8 cellular contexts compared by ENCODE assay signal in genomic region chr13:29707876-29708543, GRCh38.
DNase-seq lines count a peak whose midpoint lies in the region; ATAC-seq and TF ChIP-seq lines count a peak whose summit lies in the region.

No MANE protein-coding gene starts in this region.

- no peaks in the 10 kb centered on the region for H3K9me3 Mint-ChIP-seq in CD4-positive, CD25-positive, alpha-beta regulatory T cell
- H3K9me3 Mint-ChIP-seq in activated CD8-positive, alpha-beta T cell treated with anti-CD3 and anti-CD28 coated beads, Interleukin-2, amount 10 ng/mL, durations not matched to agents 7 days and 5 days (ENCODE audit: insufficient read depth) = no peaks in the 10 kb centered on the region
- H3K9me3 Mint-ChIP-seq in osteocyte (ENCODE audit: unreplicated experiment) = no peaks in the 10 kb centered on the region

- POLR2A ChIA-PET in activated CD8-positive, alpha-beta T cell treated with anti-CD3 and anti-CD28 coated beads, Interleukin-2, amount 10 ng/mL, durations not matched to agents 7 days and 5 days (lab: Charles Lee) = no interaction called here

- ATAC-seq in CD4-positive, CD25-positive, alpha-beta regulatory T cell (ENCODE audit: low read depth in 2 of 2) = peak in 1 of 2 donors; percentile 72
- ATAC-seq in GM21390 (IDR thresholded peaks at IDR 0.05; ENCODE audit: unreplicated experiment) (peak; percentile 69), GM19467 (IDR thresholded peaks at IDR 0.05; ENCODE audit: unreplicated experiment) (no peak)
- peak; percentile 78 for ATAC-seq in activated CD8-positive, alpha-beta T cell treated with anti-CD3 and anti-CD28 coated beads, Interleukin-2, amount 10 ng/mL, durations not matched to agents 7 days and 5 days

- no peaks in the 10 kb centered on the region for H3K36me3 Mint-ChIP-seq in CD4-positive, CD25-positive, alpha-beta regulatory T cell
- no peaks in the 10 kb centered on the region for H3K36me3 Mint-ChIP-seq in activated CD8-positive, alpha-beta T cell treated with anti-CD3 and anti-CD28 coated beads, Interleukin-2, amount 10 ng/mL, durations not matched to agents 7 days and 5 days (ENCODE audit: low read depth)
- no peaks in the 10 kb centered on the region for H3K36me3 Mint-ChIP-seq in osteocyte (ENCODE audit: unreplicated experiment)

- H3K27me3 ChIP-seq in CD4-positive, CD25-positive, alpha-beta regulatory T cell (ENCODE audit: control insufficient read depth, insufficient read depth, low read length) = no peaks in the 10 kb centered on the region
- no peaks in the 10 kb centered on the region for H3K27me3 ChIP-seq in esophagus muscularis mucosa

- DNase-seq in CD4-positive, CD25-positive, alpha-beta regulatory T cell = peak in 2 of 3 donors; percentile 40 to 50
- peak; percentile 26 for DNase-seq in NCI-H526 treated with DMSO at 0.1 percent for 48 hours (lab: John Stamatoyannopoulos, UW)
- peak; percentile 46 for DNase-seq in activated CD8-positive, alpha-beta T cell treated with anti-CD3 and anti-CD28 coated beads, Interleukin-2, amount 10 ng/mL, durations not matched to agents 7 days and 5 days
- DNase-seq in esophagus muscularis mucosa (ENCODE audit: extremely low spot score) = no peak
- no peak for DNase-seq in osteocyte (ENCODE audit: extremely low spot score, unreplicated experiment)
- DNase-seq in NCI-H187 treated with DMSO at 0.1 percent for 48 hours (lab: John Stamatoyannopoulos, UW) = no peak

- WGBS in esophagus muscularis mucosa = 70% methylated on average over 7 of the region's 7 CpGs

- peaks cover 39% of the 10 kb centered on the region for H3K27me3 Mint-ChIP-seq in CD4-positive, CD25-positive, alpha-beta regulatory T cell
- H3K27me3 Mint-ChIP-seq in activated CD8-positive, alpha-beta T cell treated with anti-CD3 and anti-CD28 coated beads, Interleukin-2, amount 10 ng/mL, durations not matched to agents 7 days and 5 days (ENCODE audit: low read depth) = peaks cover 17% of the 10 kb centered on the region
- H3K27me3 Mint-ChIP-seq in osteocyte (ENCODE audit: unreplicated experiment) = no peaks in the 10 kb centered on the region

- H3K36me3 ChIP-seq in CD4-positive, CD25-positive, alpha-beta regulatory T cell (ENCODE audit: control insufficient read depth, insufficient read depth, low read length) = no peaks in the 10 kb centered on the region
- no peaks in the 10 kb centered on the region for H3K36me3 ChIP-seq in esophagus muscularis mucosa

- intact Hi-C loops in esophagus muscularis mucosa (cut with DNase I) = loop anchor here (10.0 kb wide), 1 partner anchor 203 kb away; no protein-coding TSS in a partner anchor

- TF ChIP-seq CTCF in esophagus muscularis mucosa (IDR thresholded peaks at IDR 0.05) (peak; percentile 30 to 38 (median 35)), osteocyte (IDR thresholded peaks at IDR 0.05) (peak; percentile 62)

- no peaks in the 10 kb centered on the region for H3K4me1 Mint-ChIP-seq in CD4-positive, CD25-positive, alpha-beta regulatory T cell
- H3K4me1 Mint-ChIP-seq in activated CD8-positive, alpha-beta T cell treated with anti-CD3 and anti-CD28 coated beads, Interleukin-2, amount 10 ng/mL, durations not matched to agents 7 days and 5 days (ENCODE audit: low read depth) = no peaks in the 10 kb centered on the region
- peaks cover 34% of the 10 kb centered on the region for H3K4me1 Mint-ChIP-seq in osteocyte (ENCODE audit: unreplicated experiment)

- CTCF ChIA-PET in activated CD8-positive, alpha-beta T cell treated with anti-CD3 and anti-CD28 coated beads, Interleukin-2, amount 10 ng/mL, durations not matched to agents 7 days and 5 days (lab: Charles Lee) = interaction anchor here (0.6 to 3.5 kb wide), 6 partner anchors 19 to 253 kb away, joined by 3 to 28 read pairs (median 3); no protein-coding TSS in a partner anchor

- no peaks in the 10 kb centered on the region for H3K9me3 ChIP-seq in CD4-positive, CD25-positive, alpha-beta regulatory T cell (ENCODE audit: control insufficient read depth in 2 of 2, low read length in 2 of 2)
- peaks cover 0 to 6% (median 0%) of the 10 kb centered on the region in 4 donors for H3K9me3 ChIP-seq in esophagus muscularis mucosa

- H3K4me3 Mint-ChIP-seq in CD4-positive, CD25-positive, alpha-beta regulatory T cell = no peak overlapping the region
- H3K4me3 Mint-ChIP-seq in activated CD8-positive, alpha-beta T cell treated with anti-CD3 and anti-CD28 coated beads, Interleukin-2, amount 10 ng/mL, durations not matched to agents 7 days and 5 days = no peak overlapping the region
- H3K4me3 Mint-ChIP-seq in osteocyte (ENCODE audit: unreplicated experiment) = no peak overlapping the region

- TF ChIP-seq POLR2A in esophagus muscularis mucosa (IDR thresholded peaks at IDR 0.05; ENCODE audit: low read depth) = no peak

- no peaks in the 10 kb centered on the region for H3K4me1 ChIP-seq in CD4-positive, CD25-positive, alpha-beta regulatory T cell (ENCODE audit: control insufficient read depth, insufficient read depth, low read length, poor library complexity, severe bottlenecking)
- no peaks in the 10 kb centered on the region for H3K4me1 ChIP-seq in esophagus muscularis mucosa

- no peak overlapping the region for H3K27ac ChIP-seq in CD4-positive, CD25-positive, alpha-beta regulatory T cell (ENCODE audit: insufficient read depth, low read length, poor library complexity, severe bottlenecking)
- H3K27ac ChIP-seq in esophagus muscularis mucosa (replicated peaks in 1 of 4) = no peak overlapping the region

- TF ChIP-seq EP300 in esophagus muscularis mucosa (IDR thresholded peaks at IDR 0.05) = no peak

- H3K27ac Mint-ChIP-seq in CD4-positive, CD25-positive, alpha-beta regulatory T cell = no peak overlapping the region
- H3K27ac Mint-ChIP-seq in activated CD8-positive, alpha-beta T cell treated with anti-CD3 and anti-CD28 coated beads, Interleukin-2, amount 10 ng/mL, durations not matched to agents 7 days and 5 days = no peak overlapping the region
- no peak overlapping the region for H3K27ac Mint-ChIP-seq in osteocyte (ENCODE audit: unreplicated experiment)

- H3K4me3 ChIP-seq in CD4-positive, CD25-positive, alpha-beta regulatory T cell (ENCODE audit: low read depth, low read length) = no peak overlapping the region
- H3K4me3 ChIP-seq in esophagus muscularis mucosa = no peak overlapping the region

Comparison
In these comparisons a context has a peak if more than half of its experiments do, and no peak if none do; other contexts are left out.
1. DNase-seq: peak in CD4-positive, CD25-positive, alpha-beta regulatory T cell (2 of 3), NCI-H526 treated with DMSO at 0.1 percent for 48 hours (single experiment) and activated CD8-positive, alpha-beta T cell treated with anti-CD3 and anti-CD28 coated beads, Interleukin-2, amount 10 ng/mL, durations not matched to agents 7 days and 5 days (single experiment); none in esophagus muscularis mucosa (single experiment), osteocyte (single experiment) and NCI-H187 treated with DMSO at 0.1 percent for 48 hours (single experiment).